In the genomic region with DNA sequence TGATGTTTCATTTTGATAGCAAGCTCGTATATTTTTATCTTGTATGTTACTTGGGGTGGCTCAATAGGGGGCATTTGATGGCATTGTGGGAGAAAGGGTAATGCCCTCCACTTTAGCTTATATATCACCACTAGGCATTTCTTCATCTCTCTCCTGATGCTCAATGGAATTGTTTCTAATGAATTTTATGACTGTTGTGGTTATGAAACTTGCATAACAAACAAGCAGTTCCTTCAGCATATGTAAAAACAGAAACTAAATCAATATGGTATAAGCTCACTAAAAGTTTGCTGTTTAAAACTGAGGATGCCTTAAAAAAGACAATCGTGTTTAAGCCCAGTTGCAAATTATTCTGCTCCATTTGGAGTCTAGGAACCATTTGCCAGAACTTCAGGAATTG, we compare ENCODE assay signal across 19 cellular contexts.
DNase-seq lines count a peak whose midpoint lies in the region; ATAC-seq, FAIRE-seq and TF ChIP-seq lines count a peak whose summit lies in the region.
"Had no signal": no experiment of that assay in that cellular context is flagged by ENCODE, and none has a peak within 500 bp of the region (broad histone marks: within the 10 kb centered on the region; RNA-seq: fewer than 3 reads in every experiment).

No MANE protein-coding gene starts in this region.

- peak; percentile 59 for FAIRE-seq in endometrium (lab: Jason Lieb, UNC)
- FAIRE-seq: D721Med, G401.6, GM12892, GM18507, HTR-8/SVneo had no signal

- peak; percentile 16 for DNase-seq in GM04504 (ENCODE audit: low read depth)
- DNase-seq in NCI-H526 treated with DMSO at 0.1 percent for 48 hours (lab: John Stamatoyannopoulos, UW), result peak; percentile 47
- peak; percentile 73 for DNase-seq in fibroblast of villous mesenchyme (ENCODE audit: low read depth)
- no peak for DNase-seq in CD1c-positive myeloid dendritic cell (ENCODE audit: extremely low spot score)
- no peak for DNase-seq in Kasumi-1 (lab: John Stamatoyannopoulos, UW)
- DNase-seq: BE2C; C1 segment of cervical spinal cord; Caco-2; CD4-positive, alpha-beta T cell; GM23248; IMR-90 had no signal

- H3K4me3 ChIP-seq in fibroblast of villous mesenchyme (ENCODE audit: low read depth, low read length), result no peak overlapping the region
- H3K4me3 ChIP-seq: GM23248, HAP-1 had no signal

- ATAC-seq in HG03175 (IDR thresholded peaks at IDR 0.05; ENCODE audit: unreplicated experiment), result no peak

- no peak for TF ChIP-seq CTCF in fibroblast of villous mesenchyme (IDR thresholded peaks at IDR 0.05; ENCODE audit: insufficient read depth, low read depth, low read length)

Comparison
In these comparisons a context has a peak if more than half of its experiments do, and no peak if none do; other contexts are left out.
1. DNase-seq: peak in GM04504 (single experiment), NCI-H526 treated with DMSO at 0.1 percent for 48 hours (single experiment) and fibroblast of villous mesenchyme (single experiment); none in CD1c-positive myeloid dendritic cell (single experiment) and Kasumi-1 (0 of 2).